ENCODE assay signal across 9 cellular contexts in genomic region chr1:232923739-232924386, GRCh38. TPM values are rescaled to one million over a fixed set of nuclear protein-coding genes. Genes with fewer than 3 reads are reported as not detected.
A peak's percentile ranks its signal among the peaks of the same experiment; 100 is the strongest.
DNase-seq lines count a peak whose midpoint lies in the region; ATAC-seq and TF ChIP-seq lines count a peak whose summit lies in the region.
"Had no signal": no experiment of that assay in that cellular context is flagged by ENCODE, and none has a peak within 500 bp of the region (broad histone marks: within the 10 kb centered on the region; RNA-seq: fewer than 3 reads in every experiment).

No MANE protein-coding gene starts in this region.

- peak; percentile 72 for ATAC-seq in HG02885 (IDR thresholded peaks at IDR 0.05; ENCODE audit: poor library complexity, unreplicated experiment)
- peak; percentile 96 for ATAC-seq in naive thymus-derived CD4-positive, alpha-beta T cell
- ATAC-seq: Panc1 had no signal

- CTCF ChIA-PET in activated CD4-positive, alpha-beta memory T cell treated with anti-CD3 and anti-CD28 coated beads for 36 hours (lab: Charles Lee) = interaction anchor here (1.2 kb wide), 1 partner anchor 29 kb away, joined by 5 read pairs; no protein-coding TSS in a partner anchor
- CTCF ChIA-PET in naive thymus-derived CD4-positive, alpha-beta T cell (lab: Charles Lee) = interaction anchor here (0.6 to 1.0 kb wide), 2 partner anchors 131 to 289 kb away, joined by 3 to 5 read pairs; no protein-coding TSS in a partner anchor

- H3K27ac Mint-ChIP-seq in activated CD4-positive, alpha-beta memory T cell treated with anti-CD3 and anti-CD28 coated beads for 36 hours = peak overlapping the region; percentile 91
- H3K27ac Mint-ChIP-seq in naive thymus-derived CD4-positive, alpha-beta T cell = peak overlapping the region; percentile 87 to 96 (median 93)

- TF ChIP-seq EP300 in esophagus muscularis mucosa (IDR thresholded peaks at IDR 0.05) = no peak

- TF ChIP-seq POLR2A in esophagus muscularis mucosa (IDR thresholded peaks at IDR 0.05; ENCODE audit: low read depth) = no peak

- no peaks in the 10 kb centered on the region for H3K27me3 ChIP-seq in naive thymus-derived CD4-positive, alpha-beta T cell (ENCODE audit: control insufficient read depth in 2 of 2, insufficient read depth in 2 of 2, low read length in 2 of 2)
- no peaks in the 10 kb centered on the region for H3K27me3 ChIP-seq in esophagus muscularis mucosa

- no peaks in the 10 kb centered on the region for H3K9me3 Mint-ChIP-seq in activated CD4-positive, alpha-beta memory T cell treated with anti-CD3 and anti-CD28 coated beads for 36 hours
- peaks cover 0 to 11% (median 0%) of the 10 kb centered on the region in 11 donors for H3K9me3 Mint-ChIP-seq in naive thymus-derived CD4-positive, alpha-beta T cell

- WGBS in esophagus muscularis mucosa = 85% methylated on average over 4 of the region's 4 CpGs

- no peak overlapping the region for H3K4me3 ChIP-seq in naive thymus-derived CD4-positive, alpha-beta T cell (ENCODE audit: low read length)
- no peak overlapping the region for H3K4me3 ChIP-seq in esophagus muscularis mucosa

- no peaks in the 10 kb centered on the region for H3K36me3 ChIP-seq in naive thymus-derived CD4-positive, alpha-beta T cell (ENCODE audit: control insufficient read depth in 2 of 3, insufficient read depth in 3 of 3, low read length in 3 of 3)
- H3K36me3 ChIP-seq in esophagus muscularis mucosa = no peaks in the 10 kb centered on the region

- H3K4me1 Mint-ChIP-seq in activated CD4-positive, alpha-beta memory T cell treated with anti-CD3 and anti-CD28 coated beads for 36 hours (ENCODE audit: low read depth) = peaks cover 40% of the 10 kb centered on the region
- H3K4me1 Mint-ChIP-seq in naive thymus-derived CD4-positive, alpha-beta T cell = peaks cover 36 to 64% (median 45%) of the 10 kb centered on the region in 7 donors

- peak overlapping the region; percentile 49 for H3K27ac ChIP-seq in naive thymus-derived CD4-positive, alpha-beta T cell (ENCODE audit: low read depth, low read length)
- H3K27ac ChIP-seq in esophagus muscularis mucosa (replicated peaks in 1 of 4) = no peak overlapping the region

- H3K4me3 Mint-ChIP-seq in activated CD4-positive, alpha-beta memory T cell treated with anti-CD3 and anti-CD28 coated beads for 36 hours = peak overlapping the region; percentile 18
- H3K4me3 Mint-ChIP-seq in naive thymus-derived CD4-positive, alpha-beta T cell = peak overlapping the region; percentile 58 to 89 (median 80)

- H3K36me3 Mint-ChIP-seq in activated CD4-positive, alpha-beta memory T cell treated with anti-CD3 and anti-CD28 coated beads for 36 hours = no peaks in the 10 kb centered on the region
- H3K36me3 Mint-ChIP-seq in naive thymus-derived CD4-positive, alpha-beta T cell = peaks cover 0 to 19% (median 5%) of the 10 kb centered on the region in 5 donors

- H3K4me1 ChIP-seq in naive thymus-derived CD4-positive, alpha-beta T cell (ENCODE audit: control insufficient read depth in 2 of 2, insufficient read depth in 2 of 2, low read length in 2 of 2) = peaks cover 30 to 41% of the 10 kb centered on the region in 2 donors
- H3K4me1 ChIP-seq in esophagus muscularis mucosa = no peaks in the 10 kb centered on the region

- POLR2A ChIA-PET in activated CD4-positive, alpha-beta memory T cell treated with anti-CD3 and anti-CD28 coated beads for 36 hours (lab: Charles Lee) = interaction anchor here (1.1 to 1.6 kb wide), 4 partner anchors 26 to 119 kb away, joined by 3 to 7 read pairs (median 3); partner anchors contain the start of genes MAP10 and NTPCR
- POLR2A ChIA-PET in naive thymus-derived CD4-positive, alpha-beta T cell (lab: Charles Lee) = interaction anchor here (0.7 to 0.8 kb wide), 2 partner anchors 22 to 977 kb away, joined by 3 to 4 read pairs; no protein-coding TSS in a partner anchor

- no peak for TF ChIP-seq CTCF in esophagus muscularis mucosa (IDR thresholded peaks at IDR 0.05)

- DNase-seq in EL (peak; percentile 67), NCI-H69 (lab: John Stamatoyannopoulos, UW) (no peak), DMS153 (lab: John Stamatoyannopoulos, UW) (no peak), esophagus muscularis mucosa (ENCODE audit: extremely low spot score) (no peak), GM19238 (ENCODE audit: insufficient read length, low spot score) (no peak)
- DNase-seq in activated CD4-positive, alpha-beta memory T cell treated with anti-CD3 and anti-CD28 coated beads for 36 hours = peak; percentile 73
- DNase-seq in naive thymus-derived CD4-positive, alpha-beta T cell = peak in 8 of 9 donors; percentile 46 to 90 (median 84)

- no peaks in the 10 kb centered on the region for H3K27me3 Mint-ChIP-seq in activated CD4-positive, alpha-beta memory T cell treated with anti-CD3 and anti-CD28 coated beads for 36 hours
- no peaks in the 10 kb centered on the region for H3K27me3 Mint-ChIP-seq in naive thymus-derived CD4-positive, alpha-beta T cell

- intact Hi-C loops in activated CD4-positive, alpha-beta memory T cell treated with anti-CD3 and anti-CD28 coated beads for 36 hours (cut with micrococcal nuclease) = loop anchor here (1.0 to 10.0 kb wide), 4 partner anchors 27 to 289 kb away; partner anchors contain the start of genes MAP10 and SIPA1L2
- intact Hi-C loops in naive thymus-derived CD4-positive, alpha-beta T cell (cut with micrococcal nuclease) = loop anchor here (1.0 to 10.0 kb wide), 7 partner anchors 19 to 303 kb away; partner anchors contain the start of genes MAP10 (in 2 of the 2), NTPCR (in 2 of the 2) and SIPA1L2 (in 2 of the 2)
- intact Hi-C loops in esophagus muscularis mucosa (cut with DNase I) = no loop called here

- H3K9me3 ChIP-seq in naive thymus-derived CD4-positive, alpha-beta T cell (ENCODE audit: control insufficient read depth in 2 of 3, low read length in 3 of 3) = no peaks in the 10 kb centered on the region
- H3K9me3 ChIP-seq in esophagus muscularis mucosa = no peaks in the 10 kb centered on the region

RNA-seq across cellular contexts. Expression of gene NTPCR, which starts 26.5 kb away (rescaled TPM):
- total RNA-seq in activated CD4-positive, alpha-beta memory T cell treated with anti-CD3 and anti-CD28 coated beads for 36 hours = 10 to 100 TPM; 41.7 to 45.0 TPM
- 10 to 100 TPM; 16.0 to 28.7 (median 17.3) TPM for total RNA-seq in naive thymus-derived CD4-positive, alpha-beta T cell
- 10 to 100 TPM; 27.8 to 80.5 TPM for polyA plus RNA-seq in naive thymus-derived CD4-positive, alpha-beta T cell
- 10 to 100 TPM; 21.7 to 26.6 (median 24.6) TPM for total RNA-seq in esophagus muscularis mucosa

Comparison
In these comparisons a context has a peak if more than half of its experiments do, and no peak if none do; other contexts are left out.
1. DNase-seq: peak in EL (single experiment), activated CD4-positive, alpha-beta memory T cell treated with anti-CD3 and anti-CD28 coated beads for 36 hours (single experiment) and naive thymus-derived CD4-positive, alpha-beta T cell (8 of 9); none in NCI-H69 (single experiment), DMS153 (single experiment), esophagus muscularis mucosa (single experiment) and GM19238 (single experiment).